Comparison of ENCODE assay signal across 34 cellular contexts in genomic region chr6:122207061-122207460, GRCh38.
"Had no signal": no experiment of that assay in that cellular context is flagged by ENCODE, and none has a peak within 500 bp of the region (broad histone marks: within the 10 kb centered on the region; RNA-seq: fewer than 3 reads in every experiment).

No MANE protein-coding gene starts in this region.

- H3K9me3 ChIP-seq: MG63 had no signal

- H3K36me3 ChIP-seq: MG63 had no signal

- H3K27me3 ChIP-seq: MG63 had no signal

- H3K4me3 ChIP-seq: MG63 had no signal

- DNase-seq: Kasumi-1, MG63, MM.1S, MV-4-11, NCI-H1048, NCI-H1092, NCI-H1092 treated with DMSO at 0.1 percent for 48 hours, NCI-H1105, NCI-H1105 treated with DMSO at 0.1 percent for 48 hours, NCI-H1417, NCI-H1417 treated with DMSO at 0.1 percent for 48 hours, NCI-H1436, NCI-H1436 treated with DMSO at 0.1 percent for 48 hours, NCI-H146, NCI-H1694, NCI-H1694 treated with DMSO at 0.1 percent for 48 hours, NCI-H187, NCI-H187 treated with DMSO at 0.1 percent for 48 hours, NCI-H1930, NCI-H2029, NCI-H2029 treated with DMSO at 0.1 percent for 48 hours, NCI-H2081, NCI-H2081 treated with DMSO at 0.1 percent for 48 hours, NCI-H2107, NCI-H2171, NCI-H2171 treated with DMSO at 0.1 percent for 48 hours, NCI-H2227 treated with DMSO at 0.1 percent for 48 hours, NCI-H345, NCI-H446, NCI-H446 treated with DMSO at 0.1 percent for 48 hours, NCI-H510A, NCI-H510A treated with DMSO at 0.1 percent for 48 hours, NCI-H524, NCI-H524 treated with DMSO at 0.1 percent for 48 hours had no signal
